Comparison of ENCODE assay signal across 16 cellular contexts in genomic region chr3:140809326-140809725, GRCh38.
"Had no signal": no experiment of that assay in that cellular context is flagged by ENCODE, and none has a peak within 500 bp of the region (broad histone marks: within the 10 kb centered on the region; RNA-seq: fewer than 3 reads in every experiment).

No MANE protein-coding gene starts in this region.

- H3K27me3 Mint-ChIP-seq: activated CD4-positive, alpha-beta memory T cell treated with anti-CD3 and anti-CD28 coated beads, Interleukin-2, amount 10 ng/mL, durations not matched to agents 7 days and 5 days had no signal

- H3K27ac ChIP-seq: breast epithelium, skin epidermis, thyroid gland had no signal

- H3K27me3 ChIP-seq: breast epithelium, thyroid gland had no signal

- H3K36me3 ChIP-seq: breast epithelium, thyroid gland had no signal

- H3K27ac Mint-ChIP-seq: activated CD4-positive, alpha-beta memory T cell treated with anti-CD3 and anti-CD28 coated beads, Interleukin-2, amount 10 ng/mL, durations not matched to agents 7 days and 5 days; activated CD4-positive, alpha-beta T cell treated with anti-CD3 and anti-CD28 coated beads for 36 hours; activated naive CD8-positive, alpha-beta T cell treated with anti-CD3 and anti-CD28 coated beads, Interleukin-2, amount 10 ng/mL, durations not matched to agents 7 days and 5 days; endodermal cell; T-helper 2 cell treated with Interferon-gamma antibody and Interleukin-4, amounts not matched to agents 5 μg/mL and 100 μg/mL, for 36 hours had no signal

- H3K36me3 Mint-ChIP-seq: activated naive CD8-positive, alpha-beta T cell treated with anti-CD3 and anti-CD28 coated beads, Interleukin-2, amount 10 ng/mL, durations not matched to agents 7 days and 5 days had no signal

- H3K4me3 ChIP-seq: breast epithelium, skin epidermis, thyroid gland had no signal

- H3K9me3 ChIP-seq: thyroid gland had no signal

- H3K4me3 Mint-ChIP-seq: activated CD4-positive, alpha-beta memory T cell treated with anti-CD3 and anti-CD28 coated beads, Interleukin-2, amount 10 ng/mL, durations not matched to agents 7 days and 5 days; activated CD4-positive, alpha-beta T cell treated with anti-CD3 and anti-CD28 coated beads for 36 hours; activated naive CD8-positive, alpha-beta T cell treated with anti-CD3 and anti-CD28 coated beads, Interleukin-2, amount 10 ng/mL, durations not matched to agents 7 days and 5 days; endodermal cell; T-helper 2 cell treated with Interferon-gamma antibody and Interleukin-4, amounts not matched to agents 5 μg/mL and 100 μg/mL, for 36 hours had no signal

- H3K9me3 Mint-ChIP-seq: activated CD4-positive, alpha-beta memory T cell treated with anti-CD3 and anti-CD28 coated beads, Interleukin-2, amount 10 ng/mL, durations not matched to agents 7 days and 5 days had no signal

- DNase-seq: activated CD4-positive, alpha-beta memory T cell treated with anti-CD3 and anti-CD28 coated beads, Interleukin-2, amount 10 ng/mL, durations not matched to agents 7 days and 5 days; activated CD4-positive, alpha-beta T cell treated with anti-CD3 and anti-CD28 coated beads for 36 hours; activated naive CD8-positive, alpha-beta T cell treated with anti-CD3 and anti-CD28 coated beads, Interleukin-2, amount 10 ng/mL, durations not matched to agents 7 days and 5 days; activated T-cell treated with anti-CD3 and anti-CD28 coated beads, Interleukin-2, amount 50 U/mL, for 48 hours; aorta; endodermal cell; erythroblast; hippocampal formation; left ventricle myocardium superior; mesendoderm; retina; stimulated activated CD4-positive, alpha-beta T cell treated with anti-CD3 and anti-CD28 coated beads, Interleukin-4, amount 100 ng/mL, for 4 hours; thyroid gland had no signal

- H3K4me1 Mint-ChIP-seq: activated CD4-positive, alpha-beta memory T cell treated with anti-CD3 and anti-CD28 coated beads, Interleukin-2, amount 10 ng/mL, durations not matched to agents 7 days and 5 days; activated CD4-positive, alpha-beta T cell treated with anti-CD3 and anti-CD28 coated beads for 36 hours; activated naive CD8-positive, alpha-beta T cell treated with anti-CD3 and anti-CD28 coated beads, Interleukin-2, amount 10 ng/mL, durations not matched to agents 7 days and 5 days had no signal

- H3K4me1 ChIP-seq: breast epithelium, thyroid gland had no signal

- ATAC-seq: activated CD4-positive, alpha-beta T cell treated with anti-CD3 and anti-CD28 coated beads for 36 hours; left ventricle myocardium superior had no signal
